Comparison of ENCODE assay signal across 8 cellular contexts in the genomic region with DNA sequence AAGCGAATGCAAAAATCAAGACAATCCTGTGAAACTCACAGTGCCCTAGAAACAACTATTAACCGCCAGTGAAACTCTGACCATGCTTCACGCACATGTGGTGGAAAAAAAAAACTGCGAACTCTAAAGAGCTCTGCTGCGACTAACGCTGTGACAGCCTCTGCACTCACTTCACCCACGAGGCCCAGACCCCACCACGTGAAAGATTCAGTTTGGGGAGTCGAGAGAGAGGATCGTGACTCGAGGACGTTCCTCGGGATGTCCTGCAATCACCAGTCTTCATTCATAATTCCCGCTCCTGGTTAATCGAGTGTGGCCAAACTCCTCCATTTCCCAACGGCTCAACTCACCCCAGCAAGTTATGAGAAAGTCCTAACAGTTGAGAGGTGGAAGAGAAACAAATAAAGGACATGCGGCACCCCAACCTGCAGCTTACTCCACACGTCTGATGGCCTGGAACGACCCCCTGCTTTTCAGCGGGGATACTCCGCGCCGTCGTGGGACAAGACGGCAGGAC. TPM values are rescaled to one million over a fixed set of nuclear protein-coding genes. Genes with fewer than 3 reads are reported as not detected.
A peak's percentile ranks its signal among the peaks of the same experiment; 100 is the strongest.
DNase-seq lines count a peak whose midpoint lies in the region; ATAC-seq and TF ChIP-seq lines count a peak whose summit lies in the region.

No MANE protein-coding gene starts in this region.

- peak overlapping the region; percentile 95 to 100 (median 96) for H3K4me3 Mint-ChIP-seq in CD4-positive, CD25-positive, alpha-beta regulatory T cell

- TF ChIP-seq POLR2A in vagina (IDR thresholded peaks at IDR 0.05): no peak

- peak overlapping the region; percentile 98 to 100 (median 99) for H3K27ac Mint-ChIP-seq in CD4-positive, CD25-positive, alpha-beta regulatory T cell

- peaks cover 42% of the 10 kb centered on the region for H3K4me1 ChIP-seq in CD4-positive, CD25-positive, alpha-beta regulatory T cell (ENCODE audit: control insufficient read depth, insufficient read depth, low read length, poor library complexity, severe bottlenecking)
- H3K4me1 ChIP-seq in KMS-11 (ENCODE audit: low read depth, poor library complexity, severe bottlenecking) (peaks cover 43% of the 10 kb centered on the region), vagina (peaks cover 43% of the 10 kb centered on the region)

- DNase-seq in CD4-positive, CD25-positive, alpha-beta regulatory T cell: peak; percentile 2 to 57 (median 49)
- peak; percentile 70 for DNase-seq in activated CD8-positive, alpha-beta memory T cell treated with anti-CD3 and anti-CD28 coated beads, Interleukin-2, amount 50 U/mL, for 48 hours
- DNase-seq in fibroblast of pulmonary artery (ENCODE audit: low read depth) (peak; percentile 24), posterior vena cava (ENCODE audit: low spot score) (peak; percentile 42), vagina (ENCODE audit: extremely low spot score in 2 of 2) (no peak), amniotic stem cell (lab: John Stamatoyannopoulos, UW) (no peak), SIG-M5 (lab: John Stamatoyannopoulos, UW) (no peak)

- ATAC-seq in CD4-positive, CD25-positive, alpha-beta regulatory T cell (ENCODE audit: low read depth in 2 of 2): no peak

- H2AFZ ChIP-seq in KMS-11 (ENCODE audit: low read depth): no peak overlapping the region

- no peaks in the 10 kb centered on the region for H3K27me3 ChIP-seq in CD4-positive, CD25-positive, alpha-beta regulatory T cell (ENCODE audit: control insufficient read depth, insufficient read depth, low read length)
- H3K27me3 ChIP-seq in KMS-11 (ENCODE audit: insufficient read depth, low read depth): no peaks in the 10 kb centered on the region
- no peaks in the 10 kb centered on the region for H3K27me3 ChIP-seq in vagina

- H3K27me3 Mint-ChIP-seq in CD4-positive, CD25-positive, alpha-beta regulatory T cell: peaks cover 6% of the 10 kb centered on the region

- no peaks in the 10 kb centered on the region for H3K9me3 ChIP-seq in CD4-positive, CD25-positive, alpha-beta regulatory T cell (ENCODE audit: control insufficient read depth in 2 of 2, low read length in 2 of 2)
- H3K9me3 ChIP-seq in vagina: no peaks in the 10 kb centered on the region

- peaks cover 24 to 56% (median 46%) of the 10 kb centered on the region in 4 donors for H3K4me1 Mint-ChIP-seq in CD4-positive, CD25-positive, alpha-beta regulatory T cell

- H3K4me3 ChIP-seq in CD4-positive, CD25-positive, alpha-beta regulatory T cell (ENCODE audit: low read depth, low read length): peak overlapping the region; percentile 98
- H3K4me3 ChIP-seq in KMS-11 (IDR thresholded peaks at IDR 0.05; ENCODE audit: insufficient read depth, low read depth, low read length) (peak overlapping the region; percentile 85), fibroblast of pulmonary artery (replicated peaks; ENCODE audit: low read depth, low read length) (peak overlapping the region; percentile 95), vagina (peak overlapping the region; percentile 79 to 87)

- peak overlapping the region; percentile 97 for H3K27ac ChIP-seq in CD4-positive, CD25-positive, alpha-beta regulatory T cell (ENCODE audit: insufficient read depth, low read length, poor library complexity, severe bottlenecking)
- H3K27ac ChIP-seq in KMS-11 (peak overlapping the region; percentile 97), vagina (peak overlapping the region; percentile 95)

- H3K9me3 Mint-ChIP-seq in CD4-positive, CD25-positive, alpha-beta regulatory T cell: no peaks in the 10 kb centered on the region

- intact Hi-C loops in posterior vena cava (cut with DNase I) (no loop called here), vagina (cut with DNase I) (no loop called here)

- peaks cover 24% of the 10 kb centered on the region for H3K36me3 Mint-ChIP-seq in CD4-positive, CD25-positive, alpha-beta regulatory T cell

- H3K79me2 ChIP-seq in KMS-11 (ENCODE audit: insufficient read depth, low read depth): peaks cover 62% of the 10 kb centered on the region

- TF ChIP-seq CTCF in KMS-11 (conservative IDR thresholded peaks at IDR 0.05; ENCODE audit: low read depth, low read length) (no peak), fibroblast of pulmonary artery (IDR thresholded peaks at IDR 0.05; ENCODE audit: low read length, missing control alignments) (no peak), vagina (IDR thresholded peaks at IDR 0.05) (no peak)

- peak overlapping the region; percentile 99 for H3K9ac ChIP-seq in KMS-11

- H3K4me2 ChIP-seq in KMS-11: peak overlapping the region; percentile 64

- peaks cover 41% of the 10 kb centered on the region for H4K20me1 ChIP-seq in KMS-11 (ENCODE audit: insufficient read depth)

- peaks cover 22% of the 10 kb centered on the region for H3K36me3 ChIP-seq in CD4-positive, CD25-positive, alpha-beta regulatory T cell (ENCODE audit: control insufficient read depth, insufficient read depth, low read length)
- H3K36me3 ChIP-seq in KMS-11 (ENCODE audit: insufficient read depth) (peaks cover 9% of the 10 kb centered on the region; the same call in 1 of the 2 replicates), vagina (peaks cover 0 to 20% of the 10 kb centered on the region in 2 donors)

RNA-seq across cellular contexts. Expression of a gene that starts 1.1 kb away (rescaled TPM):
- total RNA-seq in CD4-positive, CD25-positive, alpha-beta regulatory T cell: 148 TPM
- 100 to 1,000 TPM; 131 to 139 (median 137) TPM for polyA plus RNA-seq in CD4-positive, CD25-positive, alpha-beta regulatory T cell
- total RNA-seq in posterior vena cava: 100 to 1,000 TPM; 119 to 139 TPM
- total RNA-seq in vagina: 167 TPM

Comparison
In these comparisons a context has a peak if more than half of its experiments do, and no peak if none do; other contexts are left out.
1. DNase-seq: peak in CD4-positive, CD25-positive, alpha-beta regulatory T cell (3 of 3), activated CD8-positive, alpha-beta memory T cell treated with anti-CD3 and anti-CD28 coated beads, Interleukin-2, amount 50 U/mL, for 48 hours (single experiment), fibroblast of pulmonary artery (single experiment) and posterior vena cava (single experiment); none in vagina (0 of 2), amniotic stem cell (single experiment) and SIG-M5 (single experiment).
2. Peak in every context shown above with its lines, with median percentiles within 50 percentile points of each other: H3K27ac ChIP-seq and H3K4me3 ChIP-seq.